ENCODE assay signal across 17 cellular contexts in genomic region chr2:72154386-72154785, GRCh38. TPM values are rescaled to one million over a fixed set of nuclear protein-coding genes. Genes with fewer than 3 reads are reported as not detected.
"Had no signal": no experiment of that assay in that cellular context is flagged by ENCODE, and none has a peak within 500 bp of the region (broad histone marks: within the 10 kb centered on the region; RNA-seq: fewer than 3 reads in every experiment).

No MANE protein-coding gene starts in this region.

- H2AFZ ChIP-seq: parathyroid adenoma had no signal

- H3K4me3 ChIP-seq: right atrium auricular region, SK-N-MC, skin epidermis had no signal

- H3K79me2 ChIP-seq: parathyroid adenoma had no signal

- H3K36me3 ChIP-seq: brain microvascular endothelial cell, right atrium auricular region had no signal

- DNase-seq: activated CD4-positive, alpha-beta T cell treated with anti-CD3 and anti-CD28 coated beads for 36 hours; activated T-cell treated with anti-CD3 and anti-CD28 coated beads, Interleukin-2, amount 50 U/mL, for 1 hour; brain microvascular endothelial cell; cerebellar nuclear complex; erythroblast; hypothalamus; left cardiac atrium; T1000; trophoblast cell had no signal

- H3K27ac Mint-ChIP-seq: activated CD4-positive, alpha-beta T cell treated with anti-CD3 and anti-CD28 coated beads for 36 hours; activated naive CD8-positive, alpha-beta T cell; dendritic cell treated with granulocyte-macrophage colony-stimulating factor and Interleukin-4, amounts not matched to agents 40 ng/mL and 50 ng/mL, for 4 days; T-cell had no signal

- H3K9me3 Mint-ChIP-seq: dendritic cell treated with granulocyte-macrophage colony-stimulating factor and Interleukin-4, amounts not matched to agents 40 ng/mL and 50 ng/mL, for 4 days; T-cell had no signal

- H3K9me3 ChIP-seq: right atrium auricular region had no signal

- H3K36me3 Mint-ChIP-seq: activated naive CD8-positive, alpha-beta T cell; T-cell had no signal

- H3K4me3 Mint-ChIP-seq: activated CD4-positive, alpha-beta T cell treated with anti-CD3 and anti-CD28 coated beads for 36 hours; activated naive CD8-positive, alpha-beta T cell; dendritic cell treated with granulocyte-macrophage colony-stimulating factor and Interleukin-4, amounts not matched to agents 40 ng/mL and 50 ng/mL, for 4 days; T-cell had no signal

- H3K27ac ChIP-seq: brain microvascular endothelial cell, parathyroid adenoma, right atrium auricular region, SK-N-MC, skin epidermis, VCaP had no signal

RNA-seq across cellular contexts. Expression of gene CYP26B1, which starts 6.7 kb away (rescaled TPM):
- total RNA-seq: activated CD4-positive, alpha-beta T cell treated with anti-CD3 and anti-CD28 coated beads for 36 hours had no signal
